Comparison of ENCODE assay signal across 13 cellular contexts in genomic region chr3:15953841-15954240, GRCh38.
DNase-seq lines count a peak whose midpoint lies in the region; ATAC-seq and TF ChIP-seq lines count a peak whose summit lies in the region.
"Had no signal": no experiment of that assay in that cellular context is flagged by ENCODE, and none has a peak within 500 bp of the region (broad histone marks: within the 10 kb centered on the region; RNA-seq: fewer than 3 reads in every experiment).

No MANE protein-coding gene starts in this region.

- no peaks in the 10 kb centered on the region for H3K36me3 Mint-ChIP-seq in activated naive CD8-positive, alpha-beta T cell treated with anti-CD3 and anti-CD28 coated beads, Interleukin-2, amount 50 U/mL, for 24 hours (ENCODE audit: low read depth)
- no peaks in the 10 kb centered on the region for H3K36me3 Mint-ChIP-seq in activated naive CD8-positive, alpha-beta T cell treated with anti-CD3 and anti-CD28 coated beads for 36 hours
- no peaks in the 10 kb centered on the region for H3K36me3 Mint-ChIP-seq in activated T-helper 17 cell treated with anti-CD3 and anti-CD28 coated beads, Interleukin-2, amount 50 U/mL, for 72 hours (ENCODE audit: low read depth)
- peaks cover 0 to 14% of the 10 kb centered on the region in 2 donors for H3K36me3 Mint-ChIP-seq in stimulated activated naive B cell treated with anti-CD40 and anti-IgM and Interleukin-4, amounts not matched to agents 10 μg/mL and 1 μg/mL and 100 μg/mL, for 72 hours

- no peak overlapping the region for H3K4me3 Mint-ChIP-seq in activated naive CD8-positive, alpha-beta T cell treated with anti-CD3 and anti-CD28 coated beads, Interleukin-2, amount 50 U/mL, for 24 hours
- no peak overlapping the region for H3K4me3 Mint-ChIP-seq in activated naive CD8-positive, alpha-beta T cell treated with anti-CD3 and anti-CD28 coated beads for 36 hours
- no peak overlapping the region for H3K4me3 Mint-ChIP-seq in activated T-helper 17 cell treated with anti-CD3 and anti-CD28 coated beads, Interleukin-2, amount 50 U/mL, for 72 hours
- no peak overlapping the region for H3K4me3 Mint-ChIP-seq in stimulated activated naive B cell treated with anti-CD40 and anti-IgM and Interleukin-4, amounts not matched to agents 10 μg/mL and 1 μg/mL and 100 μg/mL, for 72 hours
- H3K4me3 Mint-ChIP-seq: T-helper 2 cell treated with Interferon-gamma antibody and Interleukin-4, amounts not matched to agents 5 μg/mL and 100 μg/mL, for 36 hours had no signal

- 0 out of 2 replicates have a peak, but pooled peaks have one; percentile 6 for TF ChIP-seq CTCF in LNCaP clone FGC (IDR thresholded peaks at IDR 0.05; ENCODE audit: control insufficient read depth, extremely low read depth, insufficient read depth)
- TF ChIP-seq CTCF in Peyer's patch (IDR thresholded peaks at IDR 0.05), result no peak

- TF ChIP-seq POLR2A in Peyer's patch (IDR thresholded peaks at IDR 0.05), result no peak

- no peaks in the 10 kb centered on the region for H3K9me3 Mint-ChIP-seq in activated naive CD8-positive, alpha-beta T cell treated with anti-CD3 and anti-CD28 coated beads, Interleukin-2, amount 50 U/mL, for 24 hours
- H3K9me3 Mint-ChIP-seq in activated naive CD8-positive, alpha-beta T cell treated with anti-CD3 and anti-CD28 coated beads for 36 hours, result no peaks in the 10 kb centered on the region
- no peaks in the 10 kb centered on the region for H3K9me3 Mint-ChIP-seq in activated T-helper 17 cell treated with anti-CD3 and anti-CD28 coated beads, Interleukin-2, amount 50 U/mL, for 72 hours
- H3K9me3 Mint-ChIP-seq in stimulated activated naive B cell treated with anti-CD40 and anti-IgM and Interleukin-4, amounts not matched to agents 10 μg/mL and 1 μg/mL and 100 μg/mL, for 72 hours, result no peaks in the 10 kb centered on the region
- H3K9me3 Mint-ChIP-seq: T-helper 2 cell treated with Interferon-gamma antibody and Interleukin-4, amounts not matched to agents 5 μg/mL and 100 μg/mL, for 36 hours had no signal

- no peaks in the 10 kb centered on the region for H3K4me1 ChIP-seq in Peyer's patch
- H3K4me1 ChIP-seq: BE2C had no signal

- no peak overlapping the region for H3K27ac ChIP-seq in Peyer's patch

- H3K9me3 ChIP-seq in Peyer's patch, result no peaks in the 10 kb centered on the region
- H3K9me3 ChIP-seq: BE2C had no signal

- DNase-seq in activated naive CD8-positive, alpha-beta T cell treated with anti-CD3 and anti-CD28 coated beads, Interleukin-2, amount 50 U/mL, for 24 hours, result no peak
- no peak for DNase-seq in activated naive CD8-positive, alpha-beta T cell treated with anti-CD3 and anti-CD28 coated beads for 36 hours
- DNase-seq in LNCaP clone FGC (ENCODE audit: low read depth) (no peak), NCI-H1694 (lab: John Stamatoyannopoulos, UW) (no peak), Peyer's patch (no peak)
- DNase-seq in stimulated activated naive B cell treated with anti-CD40 and anti-IgM and Interleukin-4, amounts not matched to agents 10 μg/mL and 1 μg/mL and 100 μg/mL, for 72 hours, result no peak
- DNase-seq: activated CD8-positive, alpha-beta memory T cell treated with anti-CD3 and anti-CD28 coated beads, Interleukin-2, amount 50 U/mL, for 48 hours; amygdala; BE2C; NCI-H146 had no signal

- no peaks in the 10 kb centered on the region for H3K4me1 Mint-ChIP-seq in activated naive CD8-positive, alpha-beta T cell treated with anti-CD3 and anti-CD28 coated beads, Interleukin-2, amount 50 U/mL, for 24 hours
- no peaks in the 10 kb centered on the region for H3K4me1 Mint-ChIP-seq in activated naive CD8-positive, alpha-beta T cell treated with anti-CD3 and anti-CD28 coated beads for 36 hours
- H3K4me1 Mint-ChIP-seq in activated T-helper 17 cell treated with anti-CD3 and anti-CD28 coated beads, Interleukin-2, amount 50 U/mL, for 72 hours, result no peaks in the 10 kb centered on the region
- no peaks in the 10 kb centered on the region for H3K4me1 Mint-ChIP-seq in stimulated activated naive B cell treated with anti-CD40 and anti-IgM and Interleukin-4, amounts not matched to agents 10 μg/mL and 1 μg/mL and 100 μg/mL, for 72 hours

- H3K4me3 ChIP-seq in LNCaP clone FGC (ENCODE audit: low read depth, low read length) (no peak overlapping the region), Peyer's patch (no peak overlapping the region)

- H3K27me3 ChIP-seq in Peyer's patch, result no peaks in the 10 kb centered on the region
- H3K27me3 ChIP-seq: BE2C had no signal

- H3K36me3 ChIP-seq in Peyer's patch, result no peaks in the 10 kb centered on the region
- H3K36me3 ChIP-seq: BE2C had no signal

- H3K27me3 Mint-ChIP-seq in activated naive CD8-positive, alpha-beta T cell treated with anti-CD3 and anti-CD28 coated beads, Interleukin-2, amount 50 U/mL, for 24 hours, result no peaks in the 10 kb centered on the region
- H3K27me3 Mint-ChIP-seq in activated naive CD8-positive, alpha-beta T cell treated with anti-CD3 and anti-CD28 coated beads for 36 hours, result no peaks in the 10 kb centered on the region
- no peaks in the 10 kb centered on the region for H3K27me3 Mint-ChIP-seq in activated T-helper 17 cell treated with anti-CD3 and anti-CD28 coated beads, Interleukin-2, amount 50 U/mL, for 72 hours
- no peaks in the 10 kb centered on the region for H3K27me3 Mint-ChIP-seq in stimulated activated naive B cell treated with anti-CD40 and anti-IgM and Interleukin-4, amounts not matched to agents 10 μg/mL and 1 μg/mL and 100 μg/mL, for 72 hours

- H3K27ac Mint-ChIP-seq in activated naive CD8-positive, alpha-beta T cell treated with anti-CD3 and anti-CD28 coated beads, Interleukin-2, amount 50 U/mL, for 24 hours, result no peak overlapping the region
- no peak overlapping the region for H3K27ac Mint-ChIP-seq in activated naive CD8-positive, alpha-beta T cell treated with anti-CD3 and anti-CD28 coated beads for 36 hours
- H3K27ac Mint-ChIP-seq in activated T-helper 17 cell treated with anti-CD3 and anti-CD28 coated beads, Interleukin-2, amount 50 U/mL, for 72 hours, result no peak overlapping the region
- H3K27ac Mint-ChIP-seq in stimulated activated naive B cell treated with anti-CD40 and anti-IgM and Interleukin-4, amounts not matched to agents 10 μg/mL and 1 μg/mL and 100 μg/mL, for 72 hours, result no peak overlapping the region
- H3K27ac Mint-ChIP-seq: T-helper 2 cell treated with Interferon-gamma antibody and Interleukin-4, amounts not matched to agents 5 μg/mL and 100 μg/mL, for 36 hours had no signal

- ATAC-seq in activated naive CD8-positive, alpha-beta T cell treated with anti-CD3 and anti-CD28 coated beads, Interleukin-2, amount 50 U/mL, for 24 hours, result peak; percentile 40
- ATAC-seq in activated T-helper 17 cell treated with anti-CD3 and anti-CD28 coated beads, Interleukin-2, amount 50 U/mL, for 72 hours (replicated peaks), result peak; percentile 40
- ATAC-seq in stimulated activated naive B cell treated with anti-CD40 and anti-IgM and Interleukin-4, amounts not matched to agents 10 μg/mL and 1 μg/mL and 100 μg/mL, for 72 hours (replicated peaks), result peak; percentile 34
- no peak for ATAC-seq in GM21619 (IDR thresholded peaks at IDR 0.05; ENCODE audit: unreplicated experiment)
